8 cellular contexts compared by ENCODE assay signal in genomic region chr15:40906947-40907802, GRCh38. TPM values are rescaled to one million over a fixed set of nuclear protein-coding genes. Genes with fewer than 3 reads are reported as not detected.
DNase-seq lines count a peak whose midpoint lies in the region; TF ChIP-seq lines count a peak whose summit lies in the region.

No MANE protein-coding gene starts in this region.

- H3K27me3 ChIP-seq in stomach: no peaks in the 10 kb centered on the region

- H3K9me3 Mint-ChIP-seq in T-helper 1 cell treated with Interleukin-12 subunit alpha and Interleukin-12 subunit beta and Interleukin-4 antibody, amounts not matched to agents 30 μg/mL and 1 μg/mL, for 36 hours: no peaks in the 10 kb centered on the region

- TF ChIP-seq POLR2A in lower leg skin (IDR thresholded peaks at IDR 0.05) (no peak), stomach (IDR thresholded peaks at IDR 0.05) (no peak)

- peaks cover 25 to 89% (median 54%) of the 10 kb centered on the region in 4 donors for H3K4me1 ChIP-seq in stomach

- peak overlapping the region; percentile 50 for H3K4me3 Mint-ChIP-seq in T-helper 1 cell treated with Interleukin-12 subunit alpha and Interleukin-12 subunit beta and Interleukin-4 antibody, amounts not matched to agents 30 μg/mL and 1 μg/mL, for 36 hours

- no peak for TF ChIP-seq EP300 in stomach (IDR thresholded peaks at IDR 0.05)

- no peak for TF ChIP-seq CTCF in lower leg skin (IDR thresholded peaks at IDR 0.05)
- no peak for TF ChIP-seq CTCF in stomach (IDR thresholded peaks at IDR 0.05)

- peak overlapping the region; percentile 1 for H3K4me3 ChIP-seq in lower leg skin (ENCODE audit: low read depth, poor library complexity, severe bottlenecking)
- peak overlapping the region; percentile 36 to 52 (median 40) for H3K4me3 ChIP-seq in stomach

- H3K27ac ChIP-seq in stomach: peak overlapping the region; percentile 88 to 97 (median 91)

- peaks cover 16 to 26% (median 20%) of the 10 kb centered on the region in 4 donors for H3K36me3 ChIP-seq in stomach

- H3K36me3 Mint-ChIP-seq in T-helper 1 cell treated with Interleukin-12 subunit alpha and Interleukin-12 subunit beta and Interleukin-4 antibody, amounts not matched to agents 30 μg/mL and 1 μg/mL, for 36 hours (ENCODE audit: low read depth): peaks cover 18% of the 10 kb centered on the region

- H3K27me3 Mint-ChIP-seq in T-helper 1 cell treated with Interleukin-12 subunit alpha and Interleukin-12 subunit beta and Interleukin-4 antibody, amounts not matched to agents 30 μg/mL and 1 μg/mL, for 36 hours (ENCODE audit: low read depth): no peaks in the 10 kb centered on the region

- no peaks in the 10 kb centered on the region for H3K9me3 ChIP-seq in stomach

- intact Hi-C loops in lower leg skin (cut with DNase I; ENCODE audit: low total_unique reads): loop anchor here (5.0 to 10.0 kb wide), 2 partner anchors 115 to 278 kb away; no protein-coding TSS in a partner anchor
- intact Hi-C loops in stomach (cut with DNase I; ENCODE audit: low total_unique reads): loop anchor here (5.0 kb wide), 1 partner anchor 115 kb away; no protein-coding TSS in a partner anchor

- WGBS in lower leg skin, 2 donors: 14% methylated on average over 18 to 23 of the region's 23 CpGs
- WGBS in stomach, 5 donors: 11 to 17% (median 14%) methylated on average over 18 to 23 of the region's 23 CpGs

- H3K4me1 Mint-ChIP-seq in T-helper 1 cell treated with Interleukin-12 subunit alpha and Interleukin-12 subunit beta and Interleukin-4 antibody, amounts not matched to agents 30 μg/mL and 1 μg/mL, for 36 hours (ENCODE audit: low read depth): peaks cover 26% of the 10 kb centered on the region

- DNase-seq in COR-L47 (lab: John Stamatoyannopoulos, UW) (peak; percentile 89), HK-2 (ENCODE audit: unreplicated experiment) (peak; percentile 49), cerebellar cortex (ENCODE audit: low spot score) (peak; percentile 64), lower leg skin (ENCODE audit: low spot score in 2 of 2) (peak in 1 of 2 donors; percentile 90), stomach (peak; percentile 74), T1000 (lab: John Stamatoyannopoulos, UW) (no peak), NCI-H187 (lab: John Stamatoyannopoulos, UW) (no peak)

- peak overlapping the region; percentile 45 for H3K27ac Mint-ChIP-seq in T-helper 1 cell treated with Interleukin-12 subunit alpha and Interleukin-12 subunit beta and Interleukin-4 antibody, amounts not matched to agents 30 μg/mL and 1 μg/mL, for 36 hours

RNA-seq across cellular contexts. Expression of gene VPS18, which starts 12.9 kb away (rescaled TPM):
- total RNA-seq in lower leg skin (10 to 100 TPM; 15.4 to 29.9 (median 25.7) TPM), stomach (10 to 100 TPM in 4 of 5 donors, 1 to 10 TPM in 1; 1.8 to 24.2 (median 20.3) TPM)
- polyA plus RNA-seq in stomach: 10 to 100 TPM in 1 of 3 donors, 1 to 10 TPM in 2; 5.7 to 10.8 (median 6.1) TPM

RNA-seq across cellular contexts. Expression of gene DLL4, which starts 22.0 kb away (rescaled TPM):
- 1 to 10 TPM; 4.0 to 8.3 (median 5.1) TPM for total RNA-seq in lower leg skin
- total RNA-seq in stomach: 10 to 100 TPM in 1 of 5 donors, 1 to 10 TPM in 3, under 1 TPM in 1; 0.89 to 20.0 (median 3.3) TPM
- polyA plus RNA-seq in stomach: 1 to 10 TPM in 2 of 3 donors, under 1 TPM in 1; 0.56 to 2.2 (median 1.5) TPM

RNA-seq across cellular contexts. Expression of gene RHOV, which starts 33.1 kb away (rescaled TPM):
- total RNA-seq in lower leg skin (100 to 1,000 TPM in 1 of 4 donors, 10 to 100 TPM in 3; 78.5 to 111 (median 95.9) TPM), stomach (1 to 10 TPM in 4 of 5 donors, not detected in 1; 1.3 to 3.2 (median 1.7) TPM)
- 10 to 100 TPM in 1 of 3 donors, 1 to 10 TPM in 2; 1.2 to 87.8 (median 1.4) TPM for polyA plus RNA-seq in stomach

RNA-seq across cellular contexts. Expression of gene CHAC1, which starts 46.1 kb away (rescaled TPM):
- total RNA-seq in lower leg skin: 10 to 100 TPM in 1 of 4 donors, 1 to 10 TPM in 1, under 1 TPM in 1, not detected in 1; 0.81 to 13.6 (median 4.4) TPM
- total RNA-seq in stomach: 10 to 100 TPM in 1 of 5 donors, 1 to 10 TPM in 4; 1.3 to 17.1 (median 2.9) TPM
- polyA plus RNA-seq in stomach: 10 to 100 TPM in 2 of 3 donors, 1 to 10 TPM in 1; 5.7 to 61.6 (median 25.5) TPM

Comparison
In these comparisons a context has a peak if more than half of its experiments do, and no peak if none do; other contexts are left out.
1. DNase-seq: peak in COR-L47 (single experiment), HK-2 (single experiment), cerebellar cortex (single experiment) and stomach (single experiment); none in T1000 (single experiment) and NCI-H187 (0 of 2).
2. RNA of gene RHOV, which starts 33.1 kb away (total RNA-seq): 78.5 to 111 TPM in lower leg skin; 1.3 to 3.2 TPM in stomach; every median in the first group is over 10 times any median in the second.